Comparison of ENCODE assay signal across 14 cellular contexts in genomic region chr17:75849304-75849695, GRCh38. TPM values are rescaled to one million over a fixed set of nuclear protein-coding genes. Genes with fewer than 3 reads are reported as not detected.
DNase-seq lines count a peak whose midpoint lies in the region; ATAC-seq and TF ChIP-seq lines count a peak whose summit lies in the region.
"Had no signal": no experiment of that assay in that cellular context is flagged by ENCODE, and none has a peak within 500 bp of the region (broad histone marks: within the 10 kb centered on the region; RNA-seq: fewer than 3 reads in every experiment).

No MANE protein-coding gene starts in this region.

- TF ChIP-seq POLR2A in body of pancreas (IDR thresholded peaks at IDR 0.05) = no peak
- no peak for TF ChIP-seq POLR2A in right lobe of liver (IDR thresholded peaks at IDR 0.05)

- H3K27ac Mint-ChIP-seq in T-cell = no peak overlapping the region

- intact Hi-C loops in body of pancreas (cut with DNase I) (no loop called here), right lobe of liver (cut with DNase I) (no loop called here)

- POLR2A ChIA-PET in T-cell (lab: Charles Lee) = no interaction called here

- no peak for ATAC-seq in body of pancreas
- no peak for ATAC-seq in right lobe of liver
- no peak for ATAC-seq in T-cell (replicated peaks in 1 of 4)
- ATAC-seq in SK-N-SH treated with all-trans-retinoic acid at 6 μM for 48 hours = no peak
- ATAC-seq: PC-3 had no signal

- no peak for TF ChIP-seq CTCF in body of pancreas (IDR thresholded peaks at IDR 0.05)
- no peak for TF ChIP-seq CTCF in right lobe of liver (IDR thresholded peaks at IDR 0.05)

- WGBS in body of pancreas, 2 donors = 63 to 66% methylated on average over 10 to 12 of the region's 12 CpGs
- 76% methylated on average over 4 of the region's 12 CpGs for WGBS in right lobe of liver (ENCODE audit: insufficient coverage, low coverage, low lambda C conversion rate, missing lambda C conversion rate)

- CTCF ChIA-PET in T-cell (lab: Charles Lee) = interaction anchor here (0.7 to 1.6 kb wide), 3 partner anchors 9 to 27 kb away, joined by 3 read pairs; no protein-coding TSS in a partner anchor

- H3K4me3 ChIP-seq in body of pancreas (no peak overlapping the region), right lobe of liver (no peak overlapping the region), skin epidermis (no peak overlapping the region)

- H3K4me1 Mint-ChIP-seq in T-cell = peaks cover 32 to 44% (median 38%) of the 10 kb centered on the region in 3 donors

- no peaks in the 10 kb centered on the region for H3K9me3 ChIP-seq in body of pancreas
- no peaks in the 10 kb centered on the region for H3K9me3 ChIP-seq in right lobe of liver

- H3K9me3 Mint-ChIP-seq in T-cell = no peaks in the 10 kb centered on the region
- H3K9me3 Mint-ChIP-seq: activated CD4-positive, alpha-beta memory T cell treated with anti-CD3 and anti-CD28 coated beads for 36 hours had no signal

- H3K36me3 ChIP-seq in body of pancreas (replicated peaks in 1 of 2; ENCODE audit: insufficient read depth in 1 of 2, low read depth in 2 of 2) (peaks cover 0 to 17% of the 10 kb centered on the region in 2 donors), right lobe of liver (peaks cover 10 to 57% (median 31%) of the 10 kb centered on the region in 4 donors)

- H3K36me3 Mint-ChIP-seq in T-cell = peaks cover 25% of the 10 kb centered on the region

- H3K27me3 ChIP-seq in body of pancreas (no peaks in the 10 kb centered on the region), right lobe of liver (no peaks in the 10 kb centered on the region)

- H3K4me1 ChIP-seq in body of pancreas (peaks cover 84% of the 10 kb centered on the region), right lobe of liver (peaks cover 0 to 79% (median 22%) of the 10 kb centered on the region in 4 donors)

- H3K27ac ChIP-seq in body of pancreas = peak overlapping the region; percentile 34 to 96 (median 88)
- H3K27ac ChIP-seq in right lobe of liver = peak overlapping the region in 2 of 3 donors; percentile 21 to 31
- peak overlapping the region in 17 of 21 experiments; percentile 0 to 69 (median 46) for H3K27ac ChIP-seq in skin epidermis

- no peaks in the 10 kb centered on the region for H3K27me3 Mint-ChIP-seq in T-cell
- H3K27me3 Mint-ChIP-seq: activated CD4-positive, alpha-beta memory T cell treated with anti-CD3 and anti-CD28 coated beads for 36 hours had no signal

- no peak overlapping the region for H3K4me3 Mint-ChIP-seq in T-cell
- H3K4me3 Mint-ChIP-seq: activated CD4-positive, alpha-beta memory T cell treated with anti-CD3 and anti-CD28 coated beads for 36 hours had no signal

- DNase-seq in HUDEP-2 (lab: John Stamatoyannopoulos, UW; ENCODE audit: unreplicated experiment in 76 of 76) = peak in 42 of 76 experiments; percentile 8 to 77 (median 34)
- no peak for DNase-seq in body of pancreas
- no peak for DNase-seq in right lobe of liver
- no peak for DNase-seq in NCI-H2227 treated with DMSO at 0.1 percent for 48 hours (lab: John Stamatoyannopoulos, UW)
- DNase-seq in T-cell = no peak
- DNase-seq in COR-L47 (lab: John Stamatoyannopoulos, UW) = no peak
- DNase-seq: activated CD4-positive, alpha-beta memory T cell treated with anti-CD3 and anti-CD28 coated beads for 36 hours; MM.1S; NCI-H187 treated with DMSO at 0.1 percent for 48 hours; NCI-H526 treated with DMSO at 0.1 percent for 48 hours; PC-3; stimulated activated CD4-positive, alpha-beta T cell treated with anti-CD3 and anti-CD28 coated beads, Interleukin-1b, Interleukin-23, amount 100 ng/mL, for 48 hours had no signal

TF ChIP-seq in SK-N-SH treated with all-trans-retinoic acid at 6 μM for 48 hours, 23 proteins besides CTCF, POLR2A, EP300 and RAD21:
- TF ChIP-seq SNAI2 (CRISPR knock-in tag; IDR thresholded peaks at IDR 0.05) = no peak
- no peak for TF ChIP-seq ZNF565 (CRISPR knock-in tag; conservative IDR thresholded peaks at IDR 0.05; ENCODE audit: low read depth)

RNA-seq across cellular contexts. Expression of gene UNC13D, which starts 5.1 kb away (rescaled TPM):
- total RNA-seq in body of pancreas (10 to 100 TPM in 1 of 2 donors, 1 to 10 TPM in 1; 8.6 to 21.8 TPM), right lobe of liver (10 to 100 TPM in 3 of 6 experiments, 1 to 10 TPM in 3; 3.4 to 12.5 (median 10.7) TPM), T-cell (100 to 1,000 TPM; 148 to 191 (median 180) TPM)

RNA-seq across cellular contexts. Expression of gene WBP2, which starts 5.8 kb away (rescaled TPM):
- total RNA-seq in body of pancreas (10 to 100 TPM; 44.2 to 49.5 TPM), right lobe of liver (10 to 100 TPM; 57.5 to 99.2 (median 68.7) TPM), T-cell (100 to 1,000 TPM in 3 of 5 donors, 10 to 100 TPM in 2; 91.4 to 158 (median 138) TPM)

RNA-seq across cellular contexts. Expression of gene TRIM47, which starts 29.1 kb away (rescaled TPM):
- total RNA-seq in body of pancreas (10 to 100 TPM; 39.6 to 41.8 TPM), right lobe of liver (10 to 100 TPM in 5 of 6 experiments, 1 to 10 TPM in 1; 9.1 to 27.0 (median 21.5) TPM), T-cell (10 to 100 TPM in 3 of 5 donors, 1 to 10 TPM in 2; 2.6 to 24.6 (median 18.3) TPM)

RNA-seq across cellular contexts. Expression of gene TRIM65, which starts 47.5 kb away (rescaled TPM):
- 10 to 100 TPM; 12.5 to 21.0 TPM for total RNA-seq in body of pancreas
- total RNA-seq in right lobe of liver = 1 to 10 TPM; 5.9 to 8.1 (median 7.6) TPM
- 10 to 100 TPM; 22.1 to 52.2 (median 45.9) TPM for total RNA-seq in T-cell

RNA-seq across cellular contexts. Expression of gene MRPL38, which starts 55.4 kb away (rescaled TPM):
- total RNA-seq in body of pancreas (10 to 100 TPM; 47.7 to 77.8 TPM), right lobe of liver (10 to 100 TPM; 46.1 to 79.8 (median 57.3) TPM), T-cell (100 to 1,000 TPM; 116 to 170 (median 144) TPM)

Comparison
In these comparisons a context has a peak if more than half of its experiments do, and no peak if none do; other contexts are left out.
1. DNase-seq: peak in HUDEP-2 (42 of 76); none in body of pancreas (0 of 4), right lobe of liver (0 of 3), NCI-H2227 treated with DMSO at 0.1 percent for 48 hours (single experiment), T-cell (0 of 34) and COR-L47 (single experiment).
2. H3K27ac ChIP-seq: peak in every context shown above with its lines; median percentile 88 in body of pancreas; 46 in skin epidermis; 26 in right lobe of liver.
3. RNA of gene UNC13D, which starts 5.1 kb away (total RNA-seq): 148 to 191 TPM in T-cell; 8.6 to 21.8 TPM in body of pancreas and 3.4 to 12.5 TPM in right lobe of liver; every median in the first group is over 4 times any median in the second.